1 cellular context compared by ENCODE assay signal in the genomic region with DNA sequence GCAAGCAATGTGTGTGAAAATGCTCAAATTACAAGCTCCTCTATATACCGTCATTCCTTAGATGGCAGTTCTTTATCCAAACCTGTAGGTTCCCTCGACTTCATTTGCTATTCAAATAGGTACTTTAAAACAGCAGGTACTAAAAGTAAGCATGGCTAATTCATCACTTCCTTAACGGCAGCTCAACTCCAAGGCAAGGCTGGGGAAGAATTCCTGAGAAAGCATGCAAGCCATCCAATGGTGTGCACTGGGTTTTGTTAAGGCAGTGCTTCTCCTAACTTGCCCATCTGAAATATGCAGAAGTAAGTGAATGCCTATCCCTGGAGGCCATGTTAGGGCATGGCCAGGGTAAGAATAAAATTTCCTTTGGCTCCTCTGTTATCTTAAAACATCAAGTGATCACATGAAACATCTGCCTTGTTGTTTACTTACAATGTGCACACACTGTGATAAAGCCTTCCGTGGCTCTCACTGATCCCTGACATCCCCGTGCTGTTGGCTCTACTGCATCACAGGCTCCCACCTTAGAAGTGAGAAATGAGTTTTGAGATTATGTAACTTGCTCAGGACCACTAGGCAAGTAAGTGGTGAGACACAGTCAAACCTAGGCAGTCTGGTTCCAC.
TF ChIP-seq lines count a peak whose summit lies in the region.

No MANE protein-coding gene starts in this region.

TF ChIP-seq in H1, 55 proteins besides CTCF, POLR2A, EP300 and RAD21:
- TF ChIP-seq, protein P1, sequence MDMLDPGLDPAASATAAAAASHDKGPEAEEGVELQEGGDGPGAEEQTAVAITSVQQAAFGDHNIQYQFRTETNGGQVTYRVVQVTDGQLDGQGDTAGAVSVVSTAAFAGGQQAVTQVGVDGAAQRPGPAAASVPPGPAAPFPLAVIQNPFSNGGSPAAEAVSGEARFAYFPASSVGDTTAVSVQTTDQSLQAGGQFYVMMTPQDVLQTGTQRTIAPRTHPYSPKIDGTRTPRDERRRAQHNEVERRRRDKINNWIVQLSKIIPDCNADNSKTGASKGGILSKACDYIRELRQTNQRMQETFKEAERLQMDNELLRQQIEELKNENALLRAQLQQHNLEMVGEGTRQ (IDR thresholded peaks at IDR 0.05; ENCODE audit: low read length), result no peak
- TF ChIP-seq ASH2L (IDR thresholded peaks at IDR 0.05; ENCODE audit: low read length) (peak; percentile 23), ZNF274 (IDR thresholded peaks at IDR 0.05; ENCODE audit: borderline replicate concordance, extremely low read depth, low read length) (no peak), SP1 (IDR thresholded peaks at IDR 0.05; ENCODE audit: low read depth, low read length) (0 out of 2 replicates have a peak, but pooled peaks have one; percentile 21), KDM4A (IDR thresholded peaks at IDR 0.05; ENCODE audit: low read depth, low read length, severe bottlenecking) (no peak), SP2 (IDR thresholded peaks at IDR 0.05; ENCODE audit: low read length) (no peak), NANOG (IDR thresholded peaks at IDR 0.05; ENCODE audit: insufficient read depth, low read depth, low read length, poor library complexity, severe bottlenecking) (peak; percentile 71), BRCA1 (IDR thresholded peaks at IDR 0.05; ENCODE audit: low read depth, low read length) (no peak), CHD1 (IDR thresholded peaks at IDR 0.05; ENCODE audit: low read depth, low read length) (no peak), TEAD4 (IDR thresholded peaks at IDR 0.05; ENCODE audit: low read depth, low read length) (peak; percentile 60; the same call in 1 of the 2 replicates)
- TF ChIP-seq, protein P2, sequence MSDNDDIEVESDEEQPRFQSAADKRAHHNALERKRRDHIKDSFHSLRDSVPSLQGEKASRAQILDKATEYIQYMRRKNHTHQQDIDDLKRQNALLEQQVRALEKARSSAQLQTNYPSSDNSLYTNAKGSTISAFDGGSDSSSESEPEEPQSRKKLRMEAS (IDR thresholded peaks at IDR 0.05), result peak; percentile 13; the same call in 1 of the 2 replicates
- TF ChIP-seq, protein P3, sequence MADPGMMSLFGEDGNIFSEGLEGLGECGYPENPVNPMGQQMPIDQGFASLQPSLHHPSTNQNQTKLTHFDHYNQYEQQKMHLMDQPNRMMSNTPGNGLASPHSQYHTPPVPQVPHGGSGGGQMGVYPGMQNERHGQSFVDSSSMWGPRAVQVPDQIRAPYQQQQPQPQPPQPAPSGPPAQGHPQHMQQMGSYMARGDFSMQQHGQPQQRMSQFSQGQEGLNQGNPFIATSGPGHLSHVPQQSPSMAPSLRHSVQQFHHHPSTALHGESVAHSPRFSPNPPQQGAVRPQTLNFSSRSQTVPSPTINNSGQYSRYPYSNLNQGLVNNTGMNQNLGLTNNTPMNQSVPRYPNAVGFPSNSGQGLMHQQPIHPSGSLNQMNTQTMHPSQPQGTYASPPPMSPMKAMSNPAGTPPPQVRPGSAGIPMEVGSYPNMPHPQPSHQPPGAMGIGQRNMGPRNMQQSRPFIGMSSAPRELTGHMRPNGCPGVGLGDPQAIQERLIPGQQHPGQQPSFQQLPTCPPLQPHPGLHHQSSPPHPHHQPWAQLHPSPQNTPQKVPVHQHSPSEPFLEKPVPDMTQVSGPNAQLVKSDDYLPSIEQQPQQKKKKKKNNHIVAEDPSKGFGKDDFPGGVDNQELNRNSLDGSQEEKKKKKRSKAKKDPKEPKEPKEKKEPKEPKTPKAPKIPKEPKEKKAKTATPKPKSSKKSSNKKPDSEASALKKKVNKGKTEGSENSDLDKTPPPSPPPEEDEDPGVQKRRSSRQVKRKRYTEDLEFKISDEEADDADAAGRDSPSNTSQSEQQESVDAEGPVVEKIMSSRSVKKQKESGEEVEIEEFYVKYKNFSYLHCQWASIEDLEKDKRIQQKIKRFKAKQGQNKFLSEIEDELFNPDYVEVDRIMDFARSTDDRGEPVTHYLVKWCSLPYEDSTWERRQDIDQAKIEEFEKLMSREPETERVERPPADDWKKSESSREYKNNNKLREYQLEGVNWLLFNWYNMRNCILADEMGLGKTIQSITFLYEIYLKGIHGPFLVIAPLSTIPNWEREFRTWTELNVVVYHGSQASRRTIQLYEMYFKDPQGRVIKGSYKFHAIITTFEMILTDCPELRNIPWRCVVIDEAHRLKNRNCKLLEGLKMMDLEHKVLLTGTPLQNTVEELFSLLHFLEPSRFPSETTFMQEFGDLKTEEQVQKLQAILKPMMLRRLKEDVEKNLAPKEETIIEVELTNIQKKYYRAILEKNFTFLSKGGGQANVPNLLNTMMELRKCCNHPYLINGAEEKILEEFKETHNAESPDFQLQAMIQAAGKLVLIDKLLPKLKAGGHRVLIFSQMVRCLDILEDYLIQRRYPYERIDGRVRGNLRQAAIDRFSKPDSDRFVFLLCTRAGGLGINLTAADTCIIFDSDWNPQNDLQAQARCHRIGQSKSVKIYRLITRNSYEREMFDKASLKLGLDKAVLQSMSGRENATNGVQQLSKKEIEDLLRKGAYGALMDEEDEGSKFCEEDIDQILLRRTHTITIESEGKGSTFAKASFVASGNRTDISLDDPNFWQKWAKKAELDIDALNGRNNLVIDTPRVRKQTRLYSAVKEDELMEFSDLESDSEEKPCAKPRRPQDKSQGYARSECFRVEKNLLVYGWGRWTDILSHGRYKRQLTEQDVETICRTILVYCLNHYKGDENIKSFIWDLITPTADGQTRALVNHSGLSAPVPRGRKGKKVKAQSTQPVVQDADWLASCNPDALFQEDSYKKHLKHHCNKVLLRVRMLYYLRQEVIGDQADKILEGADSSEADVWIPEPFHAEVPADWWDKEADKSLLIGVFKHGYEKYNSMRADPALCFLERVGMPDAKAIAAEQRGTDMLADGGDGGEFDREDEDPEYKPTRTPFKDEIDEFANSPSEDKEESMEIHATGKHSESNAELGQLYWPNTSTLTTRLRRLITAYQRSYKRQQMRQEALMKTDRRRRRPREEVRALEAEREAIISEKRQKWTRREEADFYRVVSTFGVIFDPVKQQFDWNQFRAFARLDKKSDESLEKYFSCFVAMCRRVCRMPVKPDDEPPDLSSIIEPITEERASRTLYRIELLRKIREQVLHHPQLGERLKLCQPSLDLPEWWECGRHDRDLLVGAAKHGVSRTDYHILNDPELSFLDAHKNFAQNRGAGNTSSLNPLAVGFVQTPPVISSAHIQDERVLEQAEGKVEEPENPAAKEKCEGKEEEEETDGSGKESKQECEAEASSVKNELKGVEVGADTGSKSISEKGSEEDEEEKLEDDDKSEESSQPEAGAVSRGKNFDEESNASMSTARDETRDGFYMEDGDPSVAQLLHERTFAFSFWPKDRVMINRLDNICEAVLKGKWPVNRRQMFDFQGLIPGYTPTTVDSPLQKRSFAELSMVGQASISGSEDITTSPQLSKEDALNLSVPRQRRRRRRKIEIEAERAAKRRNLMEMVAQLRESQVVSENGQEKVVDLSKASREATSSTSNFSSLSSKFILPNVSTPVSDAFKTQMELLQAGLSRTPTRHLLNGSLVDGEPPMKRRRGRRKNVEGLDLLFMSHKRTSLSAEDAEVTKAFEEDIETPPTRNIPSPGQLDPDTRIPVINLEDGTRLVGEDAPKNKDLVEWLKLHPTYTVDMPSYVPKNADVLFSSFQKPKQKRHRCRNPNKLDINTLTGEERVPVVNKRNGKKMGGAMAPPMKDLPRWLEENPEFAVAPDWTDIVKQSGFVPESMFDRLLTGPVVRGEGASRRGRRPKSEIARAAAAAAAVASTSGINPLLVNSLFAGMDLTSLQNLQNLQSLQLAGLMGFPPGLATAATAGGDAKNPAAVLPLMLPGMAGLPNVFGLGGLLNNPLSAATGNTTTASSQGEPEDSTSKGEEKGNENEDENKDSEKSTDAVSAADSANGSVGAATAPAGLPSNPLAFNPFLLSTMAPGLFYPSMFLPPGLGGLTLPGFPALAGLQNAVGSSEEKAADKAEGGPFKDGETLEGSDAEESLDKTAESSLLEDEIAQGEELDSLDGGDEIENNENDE (IDR thresholded peaks at IDR 0.05; ENCODE audit: insufficient replicate concordance, low read length), result peak; percentile 45
